23 cellular contexts compared by ENCODE assay signal in the genomic region with DNA sequence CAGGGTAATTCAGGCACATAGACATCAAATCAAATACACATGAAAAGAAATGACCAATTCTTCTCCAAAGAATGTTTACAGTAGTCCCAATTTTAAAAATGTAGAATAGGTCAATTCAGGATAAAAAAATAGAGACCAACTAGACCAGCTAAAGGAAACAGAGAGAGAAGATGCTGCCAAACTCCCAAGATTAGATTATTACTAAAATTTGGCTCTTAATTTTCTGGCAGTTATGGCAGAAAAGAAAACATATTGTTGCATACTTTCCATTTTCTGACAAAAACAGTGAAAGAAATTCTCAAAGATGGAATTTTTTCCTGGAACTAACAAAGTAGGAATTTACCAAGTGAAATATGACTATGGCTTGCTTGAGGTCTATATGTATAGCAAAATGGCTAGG.
"Had no signal": no experiment of that assay in that cellular context is flagged by ENCODE, and none has a peak within 500 bp of the region (broad histone marks: within the 10 kb centered on the region; RNA-seq: fewer than 3 reads in every experiment).

No MANE protein-coding gene starts in this region.

- H3K9me3 ChIP-seq: body of pancreas, SJCRH30 had no signal

- H3K27me3 ChIP-seq: body of pancreas, SJCRH30 had no signal

- H3K36me3 Mint-ChIP-seq: activated naive CD4-positive, alpha-beta T cell treated with anti-CD3 and anti-CD28 coated beads, Interleukin-2, amount 10 ng/mL, durations not matched to agents 7 days and 5 days; activated naive CD8-positive, alpha-beta T cell treated with anti-CD3 and anti-CD28 coated beads, Interleukin-2, amount 10 ng/mL, durations not matched to agents 7 days and 5 days had no signal

- DNase-seq: activated CD4-positive, alpha-beta T cell treated with anti-CD3 and anti-CD28 coated beads for 4 hours; activated CD8-positive, alpha-beta memory T cell treated with anti-CD3 and anti-CD28 coated beads, Interleukin-2, amount 50 U/mL, for 4 hours; activated CD8-positive, alpha-beta T cell treated with anti-CD3 and anti-CD28 coated beads for 36 hours; activated gamma-delta T cell treated with Interleukin-2 at 50 U/mL for 16 hours; activated naive CD4-positive, alpha-beta T cell treated with anti-CD3 and anti-CD28 coated beads, Interleukin-2, amount 10 ng/mL, durations not matched to agents 7 days and 5 days; activated naive CD8-positive, alpha-beta T cell treated with anti-CD3 and anti-CD28 coated beads, Interleukin-2, amount 10 ng/mL, durations not matched to agents 7 days and 5 days; activated T-cell treated with anti-CD3 and anti-CD28 coated beads, Interleukin-2, amount 50 U/mL, for 72 hours; aorta; body of pancreas; central memory CD4-positive, alpha-beta T cell; Karpas-422; NCI-H146; NCI-H187 treated with DMSO at 0.1 percent for 48 hours; NCI-H2171; NCI-H226; NCI-H526; NCI-H774; RPMI8226; SJCRH30 had no signal

- H3K27ac ChIP-seq: body of pancreas, SJCRH30 had no signal

- H3K27ac Mint-ChIP-seq: activated CD8-positive, alpha-beta T cell treated with anti-CD3 and anti-CD28 coated beads for 36 hours; activated naive CD4-positive, alpha-beta T cell treated with anti-CD3 and anti-CD28 coated beads, Interleukin-2, amount 10 ng/mL, durations not matched to agents 7 days and 5 days; activated naive CD8-positive, alpha-beta T cell treated with anti-CD3 and anti-CD28 coated beads, Interleukin-2, amount 10 ng/mL, durations not matched to agents 7 days and 5 days; activated T-cell treated with anti-CD3 and anti-CD28 coated beads, Interleukin-2, amount 50 U/mL, for 72 hours; activated T-helper 2 cell treated with anti-CD3 and anti-CD28 coated beads, Interferon-gamma antibody, Interleukin-2, Interleukin-4, amounts not matched to agents 10 μg/mL and 5 μg/mL and 100 μg/mL, durations not matched to agents 14 hours and 24 hours and 36 hours; T-helper 1 cell treated with Interleukin-12 subunit alpha and Interleukin-12 subunit beta and Interleukin-4 antibody, amounts not matched to agents 30 μg/mL and 1 μg/mL, for 36 hours had no signal

- H3K4me3 ChIP-seq: body of pancreas, SJCRH30 had no signal

- H3K36me3 ChIP-seq: SJCRH30 had no signal

- H3K4me1 ChIP-seq: body of pancreas, SJCRH30 had no signal

- H3K4me1 Mint-ChIP-seq: activated naive CD4-positive, alpha-beta T cell treated with anti-CD3 and anti-CD28 coated beads, Interleukin-2, amount 10 ng/mL, durations not matched to agents 7 days and 5 days had no signal

- ATAC-seq: activated CD4-positive, CD25-positive, alpha-beta regulatory T cell treated with anti-CD3 and anti-CD28 coated beads, Interleukin-2, amount 50 U/mL, for 24 hours; activated CD8-positive, alpha-beta T cell treated with anti-CD3 and anti-CD28 coated beads for 36 hours; activated T-cell treated with anti-CD3 and anti-CD28 coated beads, Interleukin-2, amount 50 U/mL, for 72 hours; body of pancreas; Right ventricle myocardium inferior had no signal

- H3K9me3 Mint-ChIP-seq: activated CD8-positive, alpha-beta T cell treated with anti-CD3 and anti-CD28 coated beads for 36 hours; activated naive CD4-positive, alpha-beta T cell treated with anti-CD3 and anti-CD28 coated beads, Interleukin-2, amount 10 ng/mL, durations not matched to agents 7 days and 5 days; activated T-cell treated with anti-CD3 and anti-CD28 coated beads, Interleukin-2, amount 50 U/mL, for 72 hours; activated T-helper 2 cell treated with anti-CD3 and anti-CD28 coated beads, Interferon-gamma antibody, Interleukin-2, Interleukin-4, amounts not matched to agents 10 μg/mL and 5 μg/mL and 100 μg/mL, durations not matched to agents 14 hours and 24 hours and 36 hours; T-helper 1 cell treated with Interleukin-12 subunit alpha and Interleukin-12 subunit beta and Interleukin-4 antibody, amounts not matched to agents 30 μg/mL and 1 μg/mL, for 36 hours had no signal

- H3K4me3 Mint-ChIP-seq: activated CD8-positive, alpha-beta T cell treated with anti-CD3 and anti-CD28 coated beads for 36 hours; activated naive CD4-positive, alpha-beta T cell treated with anti-CD3 and anti-CD28 coated beads, Interleukin-2, amount 10 ng/mL, durations not matched to agents 7 days and 5 days; activated naive CD8-positive, alpha-beta T cell treated with anti-CD3 and anti-CD28 coated beads, Interleukin-2, amount 10 ng/mL, durations not matched to agents 7 days and 5 days; activated T-cell treated with anti-CD3 and anti-CD28 coated beads, Interleukin-2, amount 50 U/mL, for 72 hours; T-helper 1 cell treated with Interleukin-12 subunit alpha and Interleukin-12 subunit beta and Interleukin-4 antibody, amounts not matched to agents 30 μg/mL and 1 μg/mL, for 36 hours had no signal

- H3K27me3 Mint-ChIP-seq: activated naive CD8-positive, alpha-beta T cell treated with anti-CD3 and anti-CD28 coated beads, Interleukin-2, amount 10 ng/mL, durations not matched to agents 7 days and 5 days had no signal
